In the genomic region with DNA sequence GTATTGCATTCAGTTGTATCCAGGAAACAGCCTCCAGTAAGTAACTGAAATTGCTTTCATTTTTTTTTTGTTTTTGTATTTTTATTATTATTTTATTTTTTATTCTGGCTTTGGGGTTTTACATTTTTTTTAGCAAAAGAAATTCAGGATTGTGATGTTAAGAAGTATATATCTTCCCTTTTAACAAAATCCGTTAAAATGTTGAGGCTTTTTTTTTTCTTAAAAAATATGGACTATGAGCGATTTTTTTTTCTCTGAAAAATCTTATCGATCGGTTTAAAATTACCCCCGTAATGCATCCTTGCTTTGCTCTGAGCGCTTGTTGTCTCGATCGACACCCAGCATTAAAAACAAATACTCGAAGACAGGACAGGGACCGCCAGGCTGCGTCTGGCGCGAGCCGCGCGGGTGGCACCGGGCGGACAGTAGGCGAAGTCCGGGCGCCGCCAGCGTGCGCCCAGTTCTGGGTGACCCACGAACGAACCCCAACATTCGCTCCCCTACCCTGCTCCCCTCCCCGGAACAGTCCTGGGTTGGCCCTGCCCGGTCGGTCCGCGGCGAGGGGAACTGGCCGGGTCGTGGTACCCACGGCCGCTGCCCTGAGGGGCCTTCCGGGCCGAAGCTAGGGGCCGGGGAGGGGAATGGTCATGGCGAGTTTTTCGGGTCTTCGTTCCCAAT, we compare ENCODE assay signal across 8 cellular contexts. TPM values are rescaled to one million over a fixed set of nuclear protein-coding genes. Genes with fewer than 3 reads are reported as not detected.
DNase-seq lines count a peak whose midpoint lies in the region; ATAC-seq and TF ChIP-seq lines count a peak whose summit lies in the region.

No MANE protein-coding gene starts in this region.

- no peak for DNase-seq in H7
- DNase-seq in RWPE1 (ENCODE audit: low spot score): no peak
- peak in 1 of 2 donors; percentile 38 for DNase-seq in foreskin fibroblast
- no peak for DNase-seq in gastrocnemius medialis
- DNase-seq in cerebellum (ENCODE audit: low spot score): no peak
- no peak for DNase-seq in mesenteric fat pad (ENCODE audit: low spot score)

- H3K9me3 ChIP-seq in gastrocnemius medialis: no peaks in the 10 kb centered on the region

- CTCF ChIA-PET in RWPE1 (lab: Yijun Ruan, JAX): interaction anchor here (0.6 to 2.8 kb wide), 4 partner anchors 86 to 633 kb away, joined by 3 to 12 read pairs (median 6); no protein-coding TSS in a partner anchor

- H3K36me3 ChIP-seq in H7 (replicated peaks; ENCODE audit: control insufficient read depth, insufficient read depth, low read length): no peaks in the 10 kb centered on the region
- no peaks in the 10 kb centered on the region for H3K36me3 ChIP-seq in gastrocnemius medialis

- no peak for ATAC-seq in gastrocnemius medialis
- ATAC-seq in GM19351 (IDR thresholded peaks at IDR 0.05; ENCODE audit: unreplicated experiment): no peak
- ATAC-seq in HG03521 (IDR thresholded peaks at IDR 0.05; ENCODE audit: unreplicated experiment): no peak

- H3K27ac ChIP-seq in RWPE1: peak overlapping the region; percentile 94
- H3K27ac ChIP-seq in gastrocnemius medialis: peak overlapping the region; percentile 98 to 99 (median 99)

- peak overlapping the region; percentile 64 for H3K4me3 ChIP-seq in H7 (ENCODE audit: insufficient read depth, low read depth, low read length)
- H3K4me3 ChIP-seq in foreskin fibroblast (ENCODE audit: low read depth in 1 of 2, low read length in 2 of 2): peak overlapping the region; percentile 62 to 76
- H3K4me3 ChIP-seq in gastrocnemius medialis: peak overlapping the region; percentile 72 to 84 (median 82)

- no peak for TF ChIP-seq CTCF in RWPE1 (conservative IDR thresholded peaks at IDR 0.05; ENCODE audit: low read depth)
- no peak for TF ChIP-seq CTCF in foreskin fibroblast (IDR thresholded peaks at IDR 0.05; ENCODE audit: low read depth, low read length)
- no peak for TF ChIP-seq CTCF in gastrocnemius medialis (IDR thresholded peaks at IDR 0.05 in 4 of 5, conservative IDR thresholded peaks at IDR 0.05 in 1 of 5)

- intact Hi-C loops in gastrocnemius medialis (cut with DNase I; ENCODE audit: low total_unique reads): loop anchor here (1.0 to 2.0 kb wide), 4 partner anchors 31 to 117 kb away; partner anchors contain the start of genes ACTG1 and SLC38A10

- POLR2A ChIA-PET in RWPE1 (lab: Yijun Ruan, JAX; ENCODE audit: low non-redundant PET): interaction anchor here (0.9 to 1.2 kb wide), 2 partner anchors 22 to 37 kb away, joined by 3 read pairs; no protein-coding TSS in a partner anchor

- H3K4me1 ChIP-seq in gastrocnemius medialis: peaks cover 27 to 39% of the 10 kb centered on the region in 2 donors

- no peak for TF ChIP-seq POLR2A in gastrocnemius medialis (IDR thresholded peaks at IDR 0.05)

- H3K27me3 ChIP-seq in H7 (ENCODE audit: control insufficient read depth, insufficient read depth, low read length) (peaks cover 71% of the 10 kb centered on the region), gastrocnemius medialis (no peaks in the 10 kb centered on the region)

- in situ Hi-C loops in gastrocnemius medialis (cut with MboI; ENCODE audit: low sequenced_read_pairs in 4 of 4): loop anchor here in 1 of 4 donors (10.0 kb wide), 1 partner anchor 101 kb away; the partner anchor contains the start of gene SLC38A10

RNA-seq across cellular contexts. Expression of gene BAHCC1, which starts 0.5 kb away (rescaled TPM):
- total RNA-seq in H7 (2014; rRNA removed; shearing (Covaris generic)): 8.7 and 19.7 TPM in 2 replicates
- total RNA-seq in gastrocnemius medialis (1 to 10 TPM; 2.5 to 8.4 (median 5.8) TPM), cerebellum (20.5 TPM), mesenteric fat pad (11.0 TPM)
